ENCODE assay signal across 1 cellular context in the genomic region with DNA sequence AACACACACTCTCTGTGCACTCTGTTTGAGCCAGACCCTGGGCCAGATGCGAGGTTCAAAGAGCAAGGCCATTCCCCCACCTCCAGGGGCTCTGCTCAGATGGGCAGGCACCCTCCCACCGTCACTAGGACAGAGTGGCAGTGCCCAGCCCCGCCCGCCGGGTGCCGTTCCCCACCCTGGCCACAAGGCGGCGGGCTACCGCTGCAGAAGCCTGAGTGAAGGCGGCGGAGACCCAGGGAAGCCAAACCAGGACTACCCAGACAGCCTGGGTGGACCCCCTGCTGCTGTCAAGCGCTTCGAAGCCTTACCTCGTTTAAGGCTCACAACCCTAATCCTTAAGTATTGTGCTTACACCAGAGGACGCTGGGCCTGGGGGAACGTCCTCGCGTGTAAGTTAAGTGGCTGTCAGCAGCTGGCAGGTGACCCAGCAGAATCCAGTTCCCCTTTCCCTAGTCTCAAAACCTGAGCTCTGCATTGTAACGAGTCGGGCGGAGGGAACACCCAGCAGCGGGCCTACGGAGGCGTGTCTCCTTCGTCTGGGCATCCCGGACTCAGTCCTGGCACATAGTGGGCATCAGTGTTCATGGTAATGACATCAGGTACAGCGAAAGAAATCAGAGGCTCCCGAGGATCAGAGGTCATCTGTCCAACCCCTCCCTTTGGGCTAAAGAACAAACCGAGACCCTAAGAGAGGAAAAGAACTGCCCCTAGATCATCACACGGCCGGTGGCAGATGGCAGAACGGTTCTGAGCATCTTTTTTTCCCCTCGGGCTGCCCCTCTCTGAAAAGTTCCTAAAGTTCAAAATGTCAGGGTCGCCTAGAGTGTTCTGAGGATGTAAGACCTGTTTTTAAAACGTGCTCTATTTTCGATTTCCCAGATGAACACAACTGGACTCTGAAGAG.
TF ChIP-seq lines count a peak whose summit lies in the region.

No MANE protein-coding gene starts in this region.

TF ChIP-seq in HepG2, 621 proteins besides CTCF, POLR2A, EP300 and RAD21 (continued from another document and continues in another):
- TF ChIP-seq, protein P1, sequence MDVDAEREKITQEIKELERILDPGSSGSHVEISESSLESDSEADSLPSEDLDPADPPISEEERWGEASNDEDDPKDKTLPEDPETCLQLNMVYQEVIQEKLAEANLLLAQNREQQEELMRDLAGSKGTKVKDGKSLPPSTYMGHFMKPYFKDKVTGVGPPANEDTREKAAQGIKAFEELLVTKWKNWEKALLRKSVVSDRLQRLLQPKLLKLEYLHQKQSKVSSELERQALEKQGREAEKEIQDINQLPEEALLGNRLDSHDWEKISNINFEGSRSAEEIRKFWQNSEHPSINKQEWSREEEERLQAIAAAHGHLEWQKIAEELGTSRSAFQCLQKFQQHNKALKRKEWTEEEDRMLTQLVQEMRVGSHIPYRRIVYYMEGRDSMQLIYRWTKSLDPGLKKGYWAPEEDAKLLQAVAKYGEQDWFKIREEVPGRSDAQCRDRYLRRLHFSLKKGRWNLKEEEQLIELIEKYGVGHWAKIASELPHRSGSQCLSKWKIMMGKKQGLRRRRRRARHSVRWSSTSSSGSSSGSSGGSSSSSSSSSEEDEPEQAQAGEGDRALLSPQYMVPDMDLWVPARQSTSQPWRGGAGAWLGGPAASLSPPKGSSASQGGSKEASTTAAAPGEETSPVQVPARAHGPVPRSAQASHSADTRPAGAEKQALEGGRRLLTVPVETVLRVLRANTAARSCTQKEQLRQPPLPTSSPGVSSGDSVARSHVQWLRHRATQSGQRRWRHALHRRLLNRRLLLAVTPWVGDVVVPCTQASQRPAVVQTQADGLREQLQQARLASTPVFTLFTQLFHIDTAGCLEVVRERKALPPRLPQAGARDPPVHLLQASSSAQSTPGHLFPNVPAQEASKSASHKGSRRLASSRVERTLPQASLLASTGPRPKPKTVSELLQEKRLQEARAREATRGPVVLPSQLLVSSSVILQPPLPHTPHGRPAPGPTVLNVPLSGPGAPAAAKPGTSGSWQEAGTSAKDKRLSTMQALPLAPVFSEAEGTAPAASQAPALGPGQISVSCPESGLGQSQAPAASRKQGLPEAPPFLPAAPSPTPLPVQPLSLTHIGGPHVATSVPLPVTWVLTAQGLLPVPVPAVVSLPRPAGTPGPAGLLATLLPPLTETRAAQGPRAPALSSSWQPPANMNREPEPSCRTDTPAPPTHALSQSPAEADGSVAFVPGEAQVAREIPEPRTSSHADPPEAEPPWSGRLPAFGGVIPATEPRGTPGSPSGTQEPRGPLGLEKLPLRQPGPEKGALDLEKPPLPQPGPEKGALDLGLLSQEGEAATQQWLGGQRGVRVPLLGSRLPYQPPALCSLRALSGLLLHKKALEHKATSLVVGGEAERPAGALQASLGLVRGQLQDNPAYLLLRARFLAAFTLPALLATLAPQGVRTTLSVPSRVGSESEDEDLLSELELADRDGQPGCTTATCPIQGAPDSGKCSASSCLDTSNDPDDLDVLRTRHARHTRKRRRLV (CRISPR knock-in tag; IDR thresholded peaks at IDR 0.05) = 0 out of 2 replicates have a peak, but pooled peaks have one; percentile 40
- TF ChIP-seq, protein P2, sequence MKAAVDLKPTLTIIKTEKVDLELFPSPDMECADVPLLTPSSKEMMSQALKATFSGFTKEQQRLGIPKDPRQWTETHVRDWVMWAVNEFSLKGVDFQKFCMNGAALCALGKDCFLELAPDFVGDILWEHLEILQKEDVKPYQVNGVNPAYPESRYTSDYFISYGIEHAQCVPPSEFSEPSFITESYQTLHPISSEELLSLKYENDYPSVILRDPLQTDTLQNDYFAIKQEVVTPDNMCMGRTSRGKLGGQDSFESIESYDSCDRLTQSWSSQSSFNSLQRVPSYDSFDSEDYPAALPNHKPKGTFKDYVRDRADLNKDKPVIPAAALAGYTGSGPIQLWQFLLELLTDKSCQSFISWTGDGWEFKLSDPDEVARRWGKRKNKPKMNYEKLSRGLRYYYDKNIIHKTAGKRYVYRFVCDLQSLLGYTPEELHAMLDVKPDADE (CRISPR knock-in tag; IDR thresholded peaks at IDR 0.05) = no peak
- TF ChIP-seq, protein P3, sequence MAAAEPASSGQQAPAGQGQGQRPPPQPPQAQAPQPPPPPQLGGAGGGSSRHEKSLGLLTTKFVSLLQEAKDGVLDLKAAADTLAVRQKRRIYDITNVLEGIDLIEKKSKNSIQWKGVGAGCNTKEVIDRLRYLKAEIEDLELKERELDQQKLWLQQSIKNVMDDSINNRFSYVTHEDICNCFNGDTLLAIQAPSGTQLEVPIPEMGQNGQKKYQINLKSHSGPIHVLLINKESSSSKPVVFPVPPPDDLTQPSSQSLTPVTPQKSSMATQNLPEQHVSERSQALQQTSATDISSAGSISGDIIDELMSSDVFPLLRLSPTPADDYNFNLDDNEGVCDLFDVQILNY (CRISPR knock-in tag; conservative IDR thresholded peaks at IDR 0.05) = no peak
- TF ChIP-seq KLF13 (CRISPR knock-in tag; IDR thresholded peaks at IDR 0.05) (no peak), IKZF4 (CRISPR knock-in tag; IDR thresholded peaks at IDR 0.05; ENCODE audit: borderline replicate concordance, low read depth, not compliant biosample characterization) (no peak), ZNF296 (CRISPR knock-in tag; conservative IDR thresholded peaks at IDR 0.05) (no peak), CCDC6 (CRISPR knock-in tag; IDR thresholded peaks at IDR 0.05) (no peak), HDAC1 (CRISPR knock-in tag; IDR thresholded peaks at IDR 0.05) (peak; percentile 73), ZNF138 (CRISPR knock-in tag; IDR thresholded peaks at IDR 0.05; ENCODE audit: low read depth) (peak; percentile 42; the same call in 1 of the 2 replicates), SMARCE1 (IDR thresholded peaks at IDR 0.05; ENCODE audit: borderline replicate concordance) (no peak), SNAI1 (CRISPR knock-in tag; IDR thresholded peaks at IDR 0.05; ENCODE audit: borderline replicate concordance) (no peak), SALL2 (CRISPR knock-in tag; IDR thresholded peaks at IDR 0.05) (no peak), SYNCRIP (IDR thresholded peaks at IDR 0.05; ENCODE audit: insufficient read depth, low read depth, low read length) (no peak), ISL2 (CRISPR knock-in tag; IDR thresholded peaks at IDR 0.05) (no peak), CREM (IDR thresholded peaks at IDR 0.05) (no peak), CREM (CRISPR knock-in tag; IDR thresholded peaks at IDR 0.05) (no peak), GTF2F1 (IDR thresholded peaks at IDR 0.05; ENCODE audit: low read length) (no peak), TOE1 (CRISPR knock-in tag; IDR thresholded peaks at IDR 0.05) (no peak), TRIM24 (CRISPR knock-in tag; IDR thresholded peaks at IDR 0.05) (no peak), NR2F2 (IDR thresholded peaks at IDR 0.05; ENCODE audit: borderline replicate concordance, low read depth) (no peak), SRF (IDR thresholded peaks at IDR 0.05; ENCODE audit: low read depth, low read length) (no peak), STAT5B (CRISPR knock-in tag; IDR thresholded peaks at IDR 0.05) (no peak), HNRNPH1 (optimal IDR thresholded peaks at IDR 0.05; ENCODE audit: low read depth, low read length) (no peak), ZNF207 (IDR thresholded peaks at IDR 0.05; ENCODE audit: borderline replicate concordance) (no peak), KLF16 (CRISPR knock-in tag; IDR thresholded peaks at IDR 0.05) (peak in 1 of 2 experiments; percentile 46; a peak in 1 of 4 replicates), ZNF841 (CRISPR knock-in tag; IDR thresholded peaks at IDR 0.05; ENCODE audit: borderline replicate concordance) (no peak), ZNF788 (CRISPR knock-in tag; IDR thresholded peaks at IDR 0.05; ENCODE audit: borderline replicate concordance) (peak; percentile 66; the same call in 1 of the 2 replicates)
- TF ChIP-seq, protein P4, sequence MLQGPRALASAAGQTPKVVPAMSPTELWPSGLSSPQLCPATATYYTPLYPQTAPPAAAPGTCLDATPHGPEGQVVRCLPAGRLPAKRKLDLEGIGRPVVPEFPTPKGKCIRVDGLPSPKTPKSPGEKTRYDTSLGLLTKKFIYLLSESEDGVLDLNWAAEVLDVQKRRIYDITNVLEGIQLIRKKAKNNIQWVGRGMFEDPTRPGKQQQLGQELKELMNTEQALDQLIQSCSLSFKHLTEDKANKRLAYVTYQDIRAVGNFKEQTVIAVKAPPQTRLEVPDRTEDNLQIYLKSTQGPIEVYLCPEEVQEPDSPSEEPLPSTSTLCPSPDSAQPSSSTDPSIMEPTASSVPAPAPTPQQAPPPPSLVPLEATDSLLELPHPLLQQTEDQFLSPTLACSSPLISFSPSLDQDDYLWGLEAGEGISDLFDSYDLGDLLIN (CRISPR knock-in tag; IDR thresholded peaks at IDR 0.05; ENCODE audit: borderline replicate concordance) = no peak
- TF ChIP-seq, protein P5, sequence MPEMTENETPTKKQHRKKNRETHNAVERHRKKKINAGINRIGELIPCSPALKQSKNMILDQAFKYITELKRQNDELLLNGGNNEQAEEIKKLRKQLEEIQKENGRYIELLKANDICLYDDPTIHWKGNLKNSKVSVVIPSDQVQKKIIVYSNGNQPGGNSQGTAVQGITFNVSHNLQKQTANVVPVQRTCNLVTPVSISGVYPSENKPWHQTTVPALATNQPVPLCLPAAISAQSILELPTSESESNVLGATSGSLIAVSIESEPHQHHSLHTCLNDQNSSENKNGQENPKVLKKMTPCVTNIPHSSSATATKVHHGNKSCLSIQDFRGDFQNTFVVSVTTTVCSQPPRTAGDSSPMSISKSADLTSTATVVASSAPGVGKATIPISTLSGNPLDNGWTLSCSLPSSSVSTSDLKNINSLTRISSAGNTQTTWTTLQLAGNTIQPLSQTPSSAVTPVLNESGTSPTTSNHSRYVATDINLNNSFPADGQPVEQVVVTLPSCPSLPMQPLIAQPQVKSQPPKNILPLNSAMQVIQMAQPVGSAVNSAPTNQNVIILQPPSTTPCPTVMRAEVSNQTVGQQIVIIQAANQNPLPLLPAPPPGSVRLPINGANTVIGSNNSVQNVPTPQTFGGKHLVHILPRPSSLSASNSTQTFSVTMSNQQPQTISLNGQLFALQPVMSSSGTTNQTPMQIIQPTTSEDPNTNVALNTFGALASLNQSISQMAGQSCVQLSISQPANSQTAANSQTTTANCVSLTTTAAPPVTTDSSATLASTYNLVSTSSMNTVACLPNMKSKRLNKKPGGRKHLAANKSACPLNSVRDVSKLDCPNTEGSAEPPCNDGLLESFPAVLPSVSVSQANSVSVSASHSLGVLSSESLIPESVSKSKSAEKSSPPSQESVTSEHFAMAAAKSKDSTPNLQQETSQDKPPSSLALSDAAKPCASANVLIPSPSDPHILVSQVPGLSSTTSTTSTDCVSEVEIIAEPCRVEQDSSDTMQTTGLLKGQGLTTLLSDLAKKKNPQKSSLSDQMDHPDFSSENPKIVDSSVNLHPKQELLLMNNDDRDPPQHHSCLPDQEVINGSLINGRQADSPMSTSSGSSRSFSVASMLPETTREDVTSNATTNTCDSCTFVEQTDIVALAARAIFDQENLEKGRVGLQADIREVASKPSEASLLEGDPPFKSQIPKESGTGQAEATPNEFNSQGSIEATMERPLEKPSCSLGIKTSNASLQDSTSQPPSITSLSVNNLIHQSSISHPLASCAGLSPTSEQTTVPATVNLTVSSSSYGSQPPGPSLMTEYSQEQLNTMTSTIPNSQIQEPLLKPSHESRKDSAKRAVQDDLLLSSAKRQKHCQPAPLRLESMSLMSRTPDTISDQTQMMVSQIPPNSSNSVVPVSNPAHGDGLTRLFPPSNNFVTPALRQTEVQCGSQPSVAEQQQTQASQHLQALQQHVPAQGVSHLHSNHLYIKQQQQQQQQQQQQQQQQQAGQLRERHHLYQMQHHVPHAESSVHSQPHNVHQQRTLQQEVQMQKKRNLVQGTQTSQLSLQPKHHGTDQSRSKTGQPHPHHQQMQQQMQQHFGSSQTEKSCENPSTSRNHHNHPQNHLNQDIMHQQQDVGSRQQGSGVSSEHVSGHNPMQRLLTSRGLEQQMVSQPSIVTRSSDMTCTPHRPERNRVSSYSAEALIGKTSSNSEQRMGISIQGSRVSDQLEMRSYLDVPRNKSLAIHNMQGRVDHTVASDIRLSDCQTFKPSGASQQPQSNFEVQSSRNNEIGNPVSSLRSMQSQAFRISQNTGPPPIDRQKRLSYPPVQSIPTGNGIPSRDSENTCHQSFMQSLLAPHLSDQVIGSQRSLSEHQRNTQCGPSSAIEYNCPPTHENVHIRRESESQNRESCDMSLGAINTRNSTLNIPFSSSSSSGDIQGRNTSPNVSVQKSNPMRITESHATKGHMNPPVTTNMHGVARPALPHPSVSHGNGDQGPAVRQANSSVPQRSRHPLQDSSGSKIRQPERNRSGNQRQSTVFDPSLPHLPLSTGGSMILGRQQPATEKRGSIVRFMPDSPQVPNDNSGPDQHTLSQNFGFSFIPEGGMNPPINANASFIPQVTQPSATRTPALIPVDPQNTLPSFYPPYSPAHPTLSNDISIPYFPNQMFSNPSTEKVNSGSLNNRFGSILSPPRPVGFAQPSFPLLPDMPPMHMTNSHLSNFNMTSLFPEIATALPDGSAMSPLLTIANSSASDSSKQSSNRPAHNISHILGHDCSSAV (CRISPR knock-in tag; IDR thresholded peaks at IDR 0.05; ENCODE audit: borderline replicate concordance) = no peak
- TF ChIP-seq, protein P6, sequence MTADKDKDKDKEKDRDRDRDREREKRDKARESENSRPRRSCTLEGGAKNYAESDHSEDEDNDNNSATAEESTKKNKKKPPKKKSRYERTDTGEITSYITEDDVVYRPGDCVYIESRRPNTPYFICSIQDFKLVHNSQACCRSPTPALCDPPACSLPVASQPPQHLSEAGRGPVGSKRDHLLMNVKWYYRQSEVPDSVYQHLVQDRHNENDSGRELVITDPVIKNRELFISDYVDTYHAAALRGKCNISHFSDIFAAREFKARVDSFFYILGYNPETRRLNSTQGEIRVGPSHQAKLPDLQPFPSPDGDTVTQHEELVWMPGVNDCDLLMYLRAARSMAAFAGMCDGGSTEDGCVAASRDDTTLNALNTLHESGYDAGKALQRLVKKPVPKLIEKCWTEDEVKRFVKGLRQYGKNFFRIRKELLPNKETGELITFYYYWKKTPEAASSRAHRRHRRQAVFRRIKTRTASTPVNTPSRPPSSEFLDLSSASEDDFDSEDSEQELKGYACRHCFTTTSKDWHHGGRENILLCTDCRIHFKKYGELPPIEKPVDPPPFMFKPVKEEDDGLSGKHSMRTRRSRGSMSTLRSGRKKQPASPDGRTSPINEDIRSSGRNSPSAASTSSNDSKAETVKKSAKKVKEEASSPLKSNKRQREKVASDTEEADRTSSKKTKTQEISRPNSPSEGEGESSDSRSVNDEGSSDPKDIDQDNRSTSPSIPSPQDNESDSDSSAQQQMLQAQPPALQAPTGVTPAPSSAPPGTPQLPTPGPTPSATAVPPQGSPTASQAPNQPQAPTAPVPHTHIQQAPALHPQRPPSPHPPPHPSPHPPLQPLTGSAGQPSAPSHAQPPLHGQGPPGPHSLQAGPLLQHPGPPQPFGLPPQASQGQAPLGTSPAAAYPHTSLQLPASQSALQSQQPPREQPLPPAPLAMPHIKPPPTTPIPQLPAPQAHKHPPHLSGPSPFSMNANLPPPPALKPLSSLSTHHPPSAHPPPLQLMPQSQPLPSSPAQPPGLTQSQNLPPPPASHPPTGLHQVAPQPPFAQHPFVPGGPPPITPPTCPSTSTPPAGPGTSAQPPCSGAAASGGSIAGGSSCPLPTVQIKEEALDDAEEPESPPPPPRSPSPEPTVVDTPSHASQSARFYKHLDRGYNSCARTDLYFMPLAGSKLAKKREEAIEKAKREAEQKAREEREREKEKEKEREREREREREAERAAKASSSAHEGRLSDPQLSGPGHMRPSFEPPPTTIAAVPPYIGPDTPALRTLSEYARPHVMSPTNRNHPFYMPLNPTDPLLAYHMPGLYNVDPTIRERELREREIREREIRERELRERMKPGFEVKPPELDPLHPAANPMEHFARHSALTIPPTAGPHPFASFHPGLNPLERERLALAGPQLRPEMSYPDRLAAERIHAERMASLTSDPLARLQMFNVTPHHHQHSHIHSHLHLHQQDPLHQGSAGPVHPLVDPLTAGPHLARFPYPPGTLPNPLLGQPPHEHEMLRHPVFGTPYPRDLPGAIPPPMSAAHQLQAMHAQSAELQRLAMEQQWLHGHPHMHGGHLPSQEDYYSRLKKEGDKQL (CRISPR knock-in tag; IDR thresholded peaks at IDR 0.05; ENCODE audit: low read depth) = no peak
- TF ChIP-seq, protein P7, sequence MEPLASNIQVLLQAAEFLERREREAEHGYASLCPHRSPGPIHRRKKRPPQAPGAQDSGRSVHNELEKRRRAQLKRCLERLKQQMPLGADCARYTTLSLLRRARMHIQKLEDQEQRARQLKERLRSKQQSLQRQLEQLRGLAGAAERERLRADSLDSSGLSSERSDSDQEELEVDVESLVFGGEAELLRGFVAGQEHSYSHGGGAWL (CRISPR knock-in tag; IDR thresholded peaks at IDR 0.05) = peak; percentile 58; the same call in 1 of the 2 replicates
